Comparison of ENCODE assay signal across 35 cellular contexts in the genomic region with DNA sequence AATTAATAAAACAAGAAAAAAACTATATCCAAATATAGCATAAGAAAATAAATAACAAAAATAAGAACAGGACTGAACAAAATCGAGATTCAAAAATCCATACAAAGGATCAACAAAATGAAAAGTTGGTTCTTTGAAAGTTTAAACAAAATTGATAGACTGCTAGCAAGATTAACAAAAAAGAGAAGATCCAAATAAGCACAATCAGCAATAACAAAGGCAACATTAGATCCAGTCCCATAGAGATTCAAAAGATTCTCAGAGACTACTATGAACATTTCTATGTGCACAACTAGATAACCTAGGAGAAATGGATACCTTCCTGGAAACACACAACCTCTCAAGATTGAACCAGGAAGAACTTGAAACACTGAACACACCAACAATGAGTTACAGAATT.
DNase-seq lines count a peak whose midpoint lies in the region; ATAC-seq, FAIRE-seq and TF ChIP-seq lines count a peak whose summit lies in the region.
"Had no signal": no experiment of that assay in that cellular context is flagged by ENCODE, and none has a peak within 500 bp of the region (broad histone marks: within the 10 kb centered on the region; RNA-seq: fewer than 3 reads in every experiment).

No MANE protein-coding gene starts in this region.

- no peaks in the 10 kb centered on the region for H3K4me1 Mint-ChIP-seq in neural progenitor cell
- H3K4me1 Mint-ChIP-seq: B cell; CD14-positive monocyte; CD4-positive, alpha-beta memory T cell; CD4-positive, CD25-positive, alpha-beta regulatory T cell; CD8-positive, alpha-beta memory T cell had no signal

- H3K4me3 ChIP-seq in HepG2 (replicated peaks in 1 of 3; ENCODE audit: insufficient read depth in 1 of 3, low read depth in 2 of 3, low read length in 3 of 3): no peak overlapping the region
- H3K4me3 ChIP-seq in right lobe of liver: no peak overlapping the region
- H3K4me3 ChIP-seq in A549: no peak overlapping the region
- no peak overlapping the region for H3K4me3 ChIP-seq in IMR-90 (ENCODE audit: insufficient read depth, low read depth, low read length)
- H3K4me3 ChIP-seq in K562: no peak overlapping the region
- no peak overlapping the region for H3K4me3 ChIP-seq in neural progenitor cell
- H3K4me3 ChIP-seq: BLaER1; BLaER1 treated with 17β-estradiol and CSF1 and Interleukin-3, amounts not matched to agents 10 nM and 100 nM had no signal

- no peak overlapping the region for H2BK20ac ChIP-seq in IMR-90 (ENCODE audit: low read depth, low read length)

- H3K27me3 Mint-ChIP-seq in neural progenitor cell (ENCODE audit: insufficient read depth, low read depth): no peaks in the 10 kb centered on the region
- H3K27me3 Mint-ChIP-seq: B cell; CD4-positive, alpha-beta memory T cell; CD4-positive, alpha-beta T cell; CD4-positive, CD25-positive, alpha-beta regulatory T cell; CD8-positive, alpha-beta memory T cell had no signal

- no peak for TF ChIP-seq POLR2A in HepG2 (IDR thresholded peaks at IDR 0.05; ENCODE audit: insufficient read depth in 1 of 2, low read depth in 2 of 2, low read length in 2 of 2)
- TF ChIP-seq POLR2A in right lobe of liver (IDR thresholded peaks at IDR 0.05): no peak
- no peak for TF ChIP-seq POLR2A in A549 (IDR thresholded peaks at IDR 0.05; ENCODE audit: low read length)
- no peak for TF ChIP-seq POLR2A in IMR-90 (IDR thresholded peaks at IDR 0.05; ENCODE audit: low read depth, low read length)
- TF ChIP-seq POLR2A in K562 (conservative IDR thresholded peaks at IDR 0.05): no peak

- no peak overlapping the region for H3K27ac Mint-ChIP-seq in neural progenitor cell
- H3K27ac Mint-ChIP-seq: B cell; CD14-positive monocyte; CD4-positive, alpha-beta memory T cell; CD4-positive, alpha-beta T cell; CD4-positive, CD25-positive, alpha-beta regulatory T cell; CD8-positive, alpha-beta memory T cell; CD8-positive, alpha-beta T cell had no signal

- no peaks in the 10 kb centered on the region for H3K36me3 ChIP-seq in HepG2 (replicated peaks in 1 of 2; ENCODE audit: control insufficient read depth in 1 of 2, insufficient read depth in 2 of 2, low read length in 2 of 2)
- H3K36me3 ChIP-seq in right lobe of liver: no peaks in the 10 kb centered on the region
- H3K36me3 ChIP-seq in IMR-90 (ENCODE audit: control insufficient read depth, insufficient read depth, low read length): no peaks in the 10 kb centered on the region
- H3K36me3 ChIP-seq in K562 (ENCODE audit: control insufficient read depth, insufficient read depth, low read length): no peaks in the 10 kb centered on the region
- H3K36me3 ChIP-seq in neural progenitor cell: no peaks in the 10 kb centered on the region
- H3K36me3 ChIP-seq: BE2C; BLaER1; BLaER1 treated with 17β-estradiol and CSF1 and Interleukin-3, amounts not matched to agents 10 nM and 100 nM had no signal

- DNase-seq in HepG2 (ENCODE audit: low spot score) (no peak), right lobe of liver (no peak), A549 (ENCODE audit: low read depth in 1 of 2, low spot score in 1 of 2) (no peak), IMR-90 (no peak), K562 (ENCODE audit: extremely low read depth in 1 of 4, low spot score in 3 of 4) (no peak), neural progenitor cell (ENCODE audit: low spot score) (no peak), DMS153 (lab: John Stamatoyannopoulos, UW) (no peak), GM13977 (ENCODE audit: low spot score) (no peak)
- DNase-seq: 8988T; ACHN; AML-193; BE2C; C1 segment of cervical spinal cord; Caco-2; Calu3; CD4-positive, alpha-beta memory T cell; CD4-positive, alpha-beta T cell; CD4-positive, CD25-positive, alpha-beta regulatory T cell; CD8-positive, alpha-beta memory T cell; CD8-positive, alpha-beta T cell; COR-L47; DMS 273 treated with DMSO at 0.1 percent for 48 hours; DMS53; DMS79; DMS79 treated with DMSO at 0.1 percent for 48 hours; DND-41; EL had no signal

- H2AK9ac ChIP-seq in IMR-90 (replicated peaks; ENCODE audit: low read depth, low read length, poor library complexity): no peak overlapping the region

- TF ChIP-seq CTCF in HepG2 (CRISPR knock-in tag; IDR thresholded peaks at IDR 0.05) (no peak), right lobe of liver (IDR thresholded peaks at IDR 0.05) (no peak), A549 (IDR thresholded peaks at IDR 0.05) (no peak), IMR-90 (conservative IDR thresholded peaks at IDR 0.05; ENCODE audit: low read depth, low read length) (no peak), K562 (IDR thresholded peaks at IDR 0.05 in 2 of 3, conservative IDR thresholded peaks at IDR 0.05 in 1 of 3; ENCODE audit: insufficient read depth in 2 of 3, low read depth in 1 of 3, low read length in 3 of 3) (no peak), neural progenitor cell (IDR thresholded peaks at IDR 0.05) (no peak), GM13977 (IDR thresholded peaks at IDR 0.05; ENCODE audit: extremely low read depth, insufficient read depth, missing control alignments) (no peak)

- no peak overlapping the region for H3K4ac ChIP-seq in IMR-90 (ENCODE audit: low read depth, low read length)

- peaks cover 2% of the 10 kb centered on the region for H3K9me3 Mint-ChIP-seq in neural progenitor cell

- no peak overlapping the region for H2BK15ac ChIP-seq in IMR-90 (ENCODE audit: low read depth, low read length)

- POLR2A ChIA-PET in HepG2 (lab: Yijun Ruan, JAX): no interaction called here
- POLR2A ChIA-PET in A549 (lab: Yijun Ruan, JAX): no interaction called here
- POLR2A ChIA-PET in IMR-90 (lab: Charles Lee; ENCODE audit: unreplicated experiment): no interaction called here
- POLR2A ChIA-PET in K562 (lab: Yijun Ruan, JAX): no interaction called here

- no peak overlapping the region for H2BK120ac ChIP-seq in IMR-90 (ENCODE audit: low read depth, low read length)

- H3K36me3 Mint-ChIP-seq in neural progenitor cell: no peaks in the 10 kb centered on the region
- H3K36me3 Mint-ChIP-seq: CD14-positive monocyte; CD4-positive, alpha-beta memory T cell; CD4-positive, CD25-positive, alpha-beta regulatory T cell; CD8-positive, alpha-beta memory T cell; CD8-positive, alpha-beta T cell had no signal

- H3K18ac ChIP-seq in IMR-90 (ENCODE audit: low read depth, low read length): no peak overlapping the region

- H3K4me2 ChIP-seq in HepG2 (ENCODE audit: low read depth, low read length) (no peak overlapping the region), A549 (no peak overlapping the region), IMR-90 (ENCODE audit: low read depth, low read length) (no peak overlapping the region), K562 (ENCODE audit: insufficient read depth, low read length) (no peak overlapping the region), neural progenitor cell (no peak overlapping the region)
- H3K4me2 ChIP-seq: BLaER1; BLaER1 treated with 17β-estradiol and CSF1 and Interleukin-3, amounts not matched to agents 10 nM and 100 nM had no signal

- H3K79me1 ChIP-seq in IMR-90 (ENCODE audit: low read depth in 1 of 2, low read length in 2 of 2): no peaks in the 10 kb centered on the region

- H3K56ac ChIP-seq in IMR-90 (ENCODE audit: extremely low read depth, insufficient read depth, low read length): no peak overlapping the region

- no peak overlapping the region for H3K27ac ChIP-seq in HepG2 (ENCODE audit: extremely low read length, insufficient read depth, low read length)
- H3K27ac ChIP-seq in right lobe of liver: no peak overlapping the region
- no peak overlapping the region for H3K27ac ChIP-seq in A549
- no peak overlapping the region for H3K27ac ChIP-seq in IMR-90 (ENCODE audit: insufficient read depth, low read length)
- no peak overlapping the region for H3K27ac ChIP-seq in K562 (ENCODE audit: extremely low read depth, low read depth, low read length)
- H3K27ac ChIP-seq in neural progenitor cell: no peak overlapping the region
- H3K27ac ChIP-seq: 22Rv1; BLaER1; BLaER1 treated with 17β-estradiol and CSF1 and Interleukin-3, amounts not matched to agents 10 nM and 100 nM; C4-2B had no signal

- ATAC-seq in HepG2: no peak
- ATAC-seq in right lobe of liver: no peak
- ATAC-seq in A549: no peak
- no peak for ATAC-seq in IMR-90 (ENCODE audit: low read depth)
- no peak for ATAC-seq in K562
- ATAC-seq: CD8-positive, alpha-beta T cell had no signal

- no peak overlapping the region for H4K91ac ChIP-seq in IMR-90 (ENCODE audit: insufficient read depth, low read depth, low read length)

- H4K20me1 ChIP-seq in HepG2 (ENCODE audit: insufficient read depth, low read length): no peaks in the 10 kb centered on the region
- no peaks in the 10 kb centered on the region for H4K20me1 ChIP-seq in IMR-90 (ENCODE audit: insufficient read depth, low read length)
- H4K20me1 ChIP-seq in K562 (replicated peaks; ENCODE audit: control insufficient read depth, insufficient read depth, low read length): no peaks in the 10 kb centered on the region
- H4K20me1 ChIP-seq in neural progenitor cell (ENCODE audit: low read depth): no peaks in the 10 kb centered on the region
- H4K20me1 ChIP-seq: BLaER1; BLaER1 treated with 17β-estradiol and CSF1 and Interleukin-3, amounts not matched to agents 10 nM and 100 nM had no signal

- H4K5ac ChIP-seq in IMR-90 (ENCODE audit: low read depth, low read length): no peak overlapping the region

- intact Hi-C loops in HepG2 (cut with micrococcal nuclease; ENCODE audit: unreplicated experiment) (no loop called here), right lobe of liver (cut with DNase I) (no loop called here), IMR-90 (cut with micrococcal nuclease) (no loop called here), K562 (cut with micrococcal nuclease) (no loop called here)

- H2AFZ ChIP-seq in HepG2 (ENCODE audit: low read length): no peak overlapping the region
- H2AFZ ChIP-seq in IMR-90 (replicated peaks; ENCODE audit: low read length, poor library complexity): no peak overlapping the region
- no peak overlapping the region for H2AFZ ChIP-seq in K562 (ENCODE audit: low read depth, low read length)
- H2AFZ ChIP-seq in neural progenitor cell (replicated peaks): no peak overlapping the region

- H3K9me3 ChIP-seq in HepG2 (ENCODE audit: low read length) (no peaks in the 10 kb centered on the region), right lobe of liver (no peaks in the 10 kb centered on the region), A549 (no peaks in the 10 kb centered on the region), IMR-90 (ENCODE audit: control insufficient read depth, insufficient read depth, low read length) (peaks cover 4% of the 10 kb centered on the region; the same call in 1 of the 2 replicates), K562 (replicated peaks; ENCODE audit: control insufficient read depth, insufficient read depth, low read depth, low read length) (no peaks in the 10 kb centered on the region), neural progenitor cell (ENCODE audit: low read depth) (no peaks in the 10 kb centered on the region)
- H3K9me3 ChIP-seq: BE2C; BLaER1; BLaER1 treated with 17β-estradiol and CSF1 and Interleukin-3, amounts not matched to agents 10 nM and 100 nM; Caco-2 had no signal

- no peak overlapping the region for H3K14ac ChIP-seq in IMR-90 (replicated peaks; ENCODE audit: low read depth, low read length)

- H3F3A ChIP-seq in neural progenitor cell (ENCODE audit: low read depth): no peaks in the 10 kb centered on the region

- BruUV-seq in HepG2 (replicated peaks; lab: Mats Ljungman, UMichigan) (no TSS peak), IMR-90 (replicated peaks; lab: Mats Ljungman, UMichigan) (no TSS peak), K562 (replicated peaks; lab: Mats Ljungman, UMichigan) (no TSS peak)

- H3K9ac ChIP-seq in HepG2 (ENCODE audit: insufficient read depth, low read depth, low read length) (no peak overlapping the region), IMR-90 (ENCODE audit: low read depth, low read length) (no peak overlapping the region), K562 (ENCODE audit: insufficient read depth in 1 of 2, low read depth in 2 of 2, low read length in 2 of 2) (no peak overlapping the region), neural progenitor cell (no peak overlapping the region)
- H3K9ac ChIP-seq: BLaER1; BLaER1 treated with 17β-estradiol and CSF1 and Interleukin-3, amounts not matched to agents 10 nM and 100 nM had no signal

- H3K27me3 ChIP-seq in HepG2 (ENCODE audit: control insufficient read depth in 1 of 2, insufficient read depth in 2 of 2, low read length in 2 of 2): no peaks in the 10 kb centered on the region
- H3K27me3 ChIP-seq in right lobe of liver: no peaks in the 10 kb centered on the region
- no peaks in the 10 kb centered on the region for H3K27me3 ChIP-seq in IMR-90 (ENCODE audit: control insufficient read depth, insufficient read depth, low read length)
- no peaks in the 10 kb centered on the region for H3K27me3 ChIP-seq in K562 (ENCODE audit: control insufficient read depth in 2 of 2, insufficient read depth in 2 of 2, low read length in 2 of 2)
- H3K27me3 ChIP-seq in neural progenitor cell: no peaks in the 10 kb centered on the region
- H3K27me3 ChIP-seq: BE2C; BLaER1; BLaER1 treated with 17β-estradiol and CSF1 and Interleukin-3, amounts not matched to agents 10 nM and 100 nM had no signal

- H3K9me1 ChIP-seq in IMR-90 (ENCODE audit: insufficient read depth, low read length) (no peaks in the 10 kb centered on the region), K562 (ENCODE audit: control insufficient read depth, insufficient read depth, low read length) (no peaks in the 10 kb centered on the region)

- no peak overlapping the region for H2BK5ac ChIP-seq in IMR-90 (ENCODE audit: low read depth, low read length, poor library complexity, severe bottlenecking)

- TF ChIP-seq RAD21 in HepG2 (CRISPR knock-in tag; IDR thresholded peaks at IDR 0.05) (no peak), A549 (conservative IDR thresholded peaks at IDR 0.05 in 1 of 2, IDR thresholded peaks at IDR 0.05 in 1 of 2) (no peak), IMR-90 (IDR thresholded peaks at IDR 0.05; ENCODE audit: low read length) (no peak), K562 (CRISPR knock-in tag; conservative IDR thresholded peaks at IDR 0.05 in 1 of 2, IDR thresholded peaks at IDR 0.05 in 1 of 2) (no peak)

- dilution Hi-C loops in IMR-90 (cut with HindIII; ENCODE audit: low sequenced_read_pairs, unreplicated experiment): no loop called here

- no peak for FAIRE-seq in HepG2 (lab: Jason Lieb, UNC)
- no peak for FAIRE-seq in A549 (lab: Jason Lieb, UNC)
- no peak for FAIRE-seq in K562 (lab: Jason Lieb, UNC)
- FAIRE-seq: A204.1, D721Med had no signal

- H3K4me1 ChIP-seq in HepG2 (ENCODE audit: insufficient read depth, low read length) (no peaks in the 10 kb centered on the region), right lobe of liver (no peaks in the 10 kb centered on the region), A549 (no peaks in the 10 kb centered on the region), IMR-90 (ENCODE audit: control insufficient read depth, insufficient read depth, low read length) (no peaks in the 10 kb centered on the region), K562 (replicated peaks in 1 of 2; ENCODE audit: control insufficient read depth in 2 of 2, insufficient read depth in 2 of 2, low read length in 2 of 2) (no peaks in the 10 kb centered on the region), neural progenitor cell (no peaks in the 10 kb centered on the region)
- H3K4me1 ChIP-seq: BE2C; BLaER1; BLaER1 treated with 17β-estradiol and CSF1 and Interleukin-3, amounts not matched to agents 10 nM and 100 nM; Caco-2 had no signal

- no peak overlapping the region for H3K23ac ChIP-seq in IMR-90 (ENCODE audit: low read depth, low read length)

- H3K79me2 ChIP-seq in HepG2 (ENCODE audit: insufficient read depth, low read length): no peaks in the 10 kb centered on the region
- H3K79me2 ChIP-seq in K562 (ENCODE audit: control insufficient read depth, insufficient read depth, low read length): no peaks in the 10 kb centered on the region
- no peaks in the 10 kb centered on the region for H3K79me2 ChIP-seq in neural progenitor cell (ENCODE audit: low read depth)

- no peak overlapping the region for H2AK5ac ChIP-seq in IMR-90 (ENCODE audit: low read depth, low read length)

- CTCF ChIA-PET in HepG2 (lab: Yijun Ruan, JAX; ENCODE audit: low intra/inter-chr PET ratio, low total read pairs) (no interaction called here), A549 (lab: Yijun Ruan, JAX) (no interaction called here), IMR-90 (lab: Yijun Ruan, JAX) (no interaction called here), K562 (lab: Yijun Ruan, JAX; ENCODE audit: low intra/inter-chr PET ratio) (no interaction called here)

- in situ Hi-C loops in HepG2 (cut with HindIII; ENCODE audit: extremely low pct_ligation_motif_present, low pct_unique_long_range_greater_than_20kb): no loop called here
- in situ Hi-C loops in IMR-90 (cut with MboI; ENCODE audit: low sequenced_read_pairs): no loop called here
- in situ Hi-C loops in K562 (cut with MboI): no loop called here
- in situ Hi-C loops in GM13977 (cut with MboI; ENCODE audit: low pct_unique_long_range_greater_than_20kb, low sequenced_read_pairs, unreplicated experiment): no loop called here

- H4K8ac ChIP-seq in IMR-90 (ENCODE audit: low read depth in 2 of 2, low read length in 2 of 2): no peak overlapping the region

- 0% methylated on average over 1 of the region's 1 CpG for WGBS in HepG2 (ENCODE audit: low lambda C conversion rate)
- WGBS in right lobe of liver (ENCODE audit: insufficient coverage, low coverage, low lambda C conversion rate, missing lambda C conversion rate): 25% methylated on average over 1 of the region's 1 CpG
- 0% methylated on average over 1 of the region's 1 CpG for WGBS in A549 (ENCODE audit: missing lambda C conversion rate)
- WGBS in IMR-90 (ENCODE audit: extremely low coverage in 2 of 2, insufficient read length in 1 of 2), 2 experiments: no CpG with 5 or more reads among the region's 1 CpG
- 0% methylated on average over 1 of the region's 1 CpG for WGBS in K562 (ENCODE audit: insufficient coverage, low coverage, missing lambda C conversion rate)

- no peak for TF ChIP-seq EP300 in HepG2 (IDR thresholded peaks at IDR 0.05; ENCODE audit: low read depth in 2 of 2, low read length in 2 of 2)
- no peak for TF ChIP-seq EP300 in HepG2 (CRISPR knock-in tag; IDR thresholded peaks at IDR 0.05; ENCODE audit: borderline replicate concordance)
- TF ChIP-seq EP300 in A549 (IDR thresholded peaks at IDR 0.05): no peak
- no peak for TF ChIP-seq EP300 in K562 (IDR thresholded peaks at IDR 0.05; ENCODE audit: low read length)

- H3K4me3 Mint-ChIP-seq in neural progenitor cell: no peak overlapping the region
- H3K4me3 Mint-ChIP-seq: B cell; CD14-positive monocyte; CD4-positive, alpha-beta memory T cell; CD4-positive, alpha-beta T cell; CD4-positive, CD25-positive, alpha-beta regulatory T cell; CD8-positive, alpha-beta memory T cell; CD8-positive, alpha-beta T cell had no signal
